7 cellular contexts compared by ENCODE assay signal in the genomic region with DNA sequence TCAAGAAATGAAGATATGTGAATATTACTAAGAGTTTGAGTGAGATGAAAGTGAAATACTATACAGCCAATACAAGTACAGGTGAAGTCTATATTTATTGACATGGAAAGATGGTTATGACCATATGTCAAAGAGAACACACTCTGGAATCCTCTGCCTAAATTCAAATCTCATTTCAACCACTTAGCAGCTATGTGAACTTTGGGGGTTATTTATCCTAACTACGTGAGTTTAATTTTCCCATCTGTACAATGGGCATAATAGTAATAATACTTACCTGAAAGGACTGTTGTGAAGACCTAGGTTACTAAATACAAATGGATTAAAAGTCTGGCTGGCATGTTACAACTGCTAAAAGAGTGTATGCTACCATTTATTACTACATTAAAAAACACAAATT.
"Had no signal": no experiment of that assay in that cellular context is flagged by ENCODE, and none has a peak within 500 bp of the region (broad histone marks: within the 10 kb centered on the region; RNA-seq: fewer than 3 reads in every experiment).

No MANE protein-coding gene starts in this region.

- ATAC-seq: GM12878 had no signal

- DNase-seq: GDM1, GF-D8 had no signal

- H3K4me3 ChIP-seq: GM12878 had no signal

- FAIRE-seq: GM12878, GM12891, GM12892, GM18507, GM19239 had no signal
